ENCODE assay signal across 1 cellular context in the genomic region with DNA sequence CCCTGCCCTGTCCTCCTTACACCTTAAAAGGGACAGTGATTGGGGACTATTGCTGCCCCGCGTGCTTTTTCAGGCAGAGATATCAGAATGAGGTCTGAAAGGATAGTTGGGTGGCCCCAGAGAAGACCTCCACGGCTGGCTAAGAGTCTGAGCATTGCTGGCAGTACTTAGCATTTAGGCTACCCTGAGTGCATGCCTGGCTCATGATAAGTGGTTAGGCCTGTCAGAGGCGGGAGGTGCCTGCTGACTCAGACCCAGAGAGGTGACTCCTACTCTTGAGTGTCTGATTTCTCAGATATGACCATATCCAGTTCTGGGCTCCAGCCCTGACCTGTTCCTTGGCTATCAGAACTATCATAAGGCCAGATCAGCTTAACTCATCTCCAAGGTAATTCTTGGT.
TF ChIP-seq lines count a peak whose summit lies in the region.

No MANE protein-coding gene starts in this region.

TF ChIP-seq in K562, 482 proteins besides CTCF, POLR2A, EP300 and RAD21 (continued from another document):
- TF ChIP-seq NFE2 (IDR thresholded peaks at IDR 0.05; ENCODE audit: low read depth) (peak; percentile 77), EGR1 (conservative IDR thresholded peaks at IDR 0.05) (0 out of 2 replicates have a peak, but pooled peaks have one; percentile 7), FOSL1 (tag; conservative IDR thresholded peaks at IDR 0.05) (peak; percentile 90), PTTG1 (tag; IDR thresholded peaks at IDR 0.05; ENCODE audit: low read depth) (no peak), POLR2AphosphoS5 (IDR thresholded peaks at IDR 0.05; ENCODE audit: control insufficient read depth, insufficient read depth, low read depth, low read length) (peak; percentile 72; the same call in 1 of the 2 replicates), NBN (IDR thresholded peaks at IDR 0.05; ENCODE audit: low read depth) (no peak)
- TF ChIP-seq, protein P1, sequence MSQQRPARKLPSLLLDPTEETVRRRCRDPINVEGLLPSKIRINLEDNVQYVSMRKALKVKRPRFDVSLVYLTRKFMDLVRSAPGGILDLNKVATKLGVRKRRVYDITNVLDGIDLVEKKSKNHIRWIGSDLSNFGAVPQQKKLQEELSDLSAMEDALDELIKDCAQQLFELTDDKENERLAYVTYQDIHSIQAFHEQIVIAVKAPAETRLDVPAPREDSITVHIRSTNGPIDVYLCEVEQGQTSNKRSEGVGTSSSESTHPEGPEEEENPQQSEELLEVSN (IDR thresholded peaks at IDR 0.05; ENCODE audit: borderline replicate concordance in 1 of 2, extremely low read depth in 1 of 2, insufficient read depth in 1 of 2, insufficient read length in 1 of 2, low read depth in 1 of 2, low read length in 1 of 2, poor library complexity in 1 of 2, severe bottlenecking in 1 of 2) = peak; percentile 40 to 70
- TF ChIP-seq, protein P2, sequence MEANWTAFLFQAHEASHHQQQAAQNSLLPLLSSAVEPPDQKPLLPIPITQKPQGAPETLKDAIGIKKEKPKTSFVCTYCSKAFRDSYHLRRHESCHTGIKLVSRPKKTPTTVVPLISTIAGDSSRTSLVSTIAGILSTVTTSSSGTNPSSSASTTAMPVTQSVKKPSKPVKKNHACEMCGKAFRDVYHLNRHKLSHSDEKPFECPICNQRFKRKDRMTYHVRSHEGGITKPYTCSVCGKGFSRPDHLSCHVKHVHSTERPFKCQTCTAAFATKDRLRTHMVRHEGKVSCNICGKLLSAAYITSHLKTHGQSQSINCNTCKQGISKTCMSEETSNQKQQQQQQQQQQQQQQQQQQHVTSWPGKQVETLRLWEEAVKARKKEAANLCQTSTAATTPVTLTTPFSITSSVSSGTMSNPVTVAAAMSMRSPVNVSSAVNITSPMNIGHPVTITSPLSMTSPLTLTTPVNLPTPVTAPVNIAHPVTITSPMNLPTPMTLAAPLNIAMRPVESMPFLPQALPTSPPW (CRISPR knock-in tag; IDR thresholded peaks at IDR 0.05) = peak; percentile 53; the same call in 1 of the 2 replicates
TF ChIP-seq in K562: peak in this region for 75.
